8 cellular contexts compared by ENCODE assay signal in the genomic region with DNA sequence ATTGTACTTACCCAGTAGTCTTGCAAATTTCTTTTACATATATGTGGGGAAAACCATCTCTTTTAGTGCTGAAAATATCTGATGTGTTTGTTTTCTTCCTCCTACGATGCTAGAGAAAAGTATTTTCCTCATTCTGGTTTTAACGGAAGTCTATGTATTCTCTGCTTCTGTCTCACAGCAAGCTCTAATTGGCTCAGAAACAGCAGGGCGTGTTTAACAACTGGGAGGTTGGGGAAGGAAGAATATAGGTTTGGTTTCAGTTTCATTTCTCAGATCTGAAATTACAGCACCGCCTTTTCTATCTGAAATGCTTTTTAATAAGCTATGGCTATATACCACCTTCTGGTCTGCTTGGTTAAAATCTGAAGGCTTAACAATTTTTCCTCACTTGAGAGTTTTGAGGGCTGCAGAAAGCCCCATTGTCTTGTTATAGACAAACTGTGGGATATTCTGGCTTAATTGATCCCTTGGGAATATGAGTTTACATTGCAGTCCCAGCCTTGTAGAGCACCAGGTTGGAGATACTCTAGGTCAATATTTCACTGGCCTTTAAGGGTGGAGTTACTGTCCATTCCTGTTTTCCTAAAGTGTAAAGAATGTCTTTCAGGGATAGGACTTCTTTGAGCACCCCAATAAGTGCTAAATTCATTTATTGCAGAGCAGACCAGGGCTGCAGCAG. TPM values are rescaled to one million over a fixed set of nuclear protein-coding genes. Genes with fewer than 3 reads are reported as not detected.
DNase-seq lines count a peak whose midpoint lies in the region; ATAC-seq and TF ChIP-seq lines count a peak whose summit lies in the region.

SAMD9 (minus strand) TSS at position 128 of the 679 bp plus-strand sequence. CDS start 11,882 bp downstream, outside the sequence.

- no peaks in the 10 kb centered on the region for H3K36me3 ChIP-seq in right lobe of liver

- peak; percentile 100 for ATAC-seq in GM18868 (IDR thresholded peaks at IDR 0.05; ENCODE audit: unreplicated experiment)
- ATAC-seq in HG03060 (IDR thresholded peaks at IDR 0.05; ENCODE audit: low read depth, unreplicated experiment) = peak; percentile 99
- peak; percentile 99 for ATAC-seq in right lobe of liver

- H3K27ac ChIP-seq in right lobe of liver = peak within 1 kb of the TSS; percentile 69 to 80 (median 71)

- TF ChIP-seq POLR2A in right lobe of liver (IDR thresholded peaks at IDR 0.05) = peak; percentile 27

- DNase-seq in AG04449 (ENCODE audit: low read depth, low spot score) (peak; percentile 40), NCI-H2081 (lab: John Stamatoyannopoulos, UW) (peak; percentile 79 to 93), T-helper 9 cell (peak; percentile 33), right lobe of liver (peak in 1 of 3 donors; percentile 70)
- peak; percentile 80 for DNase-seq in central memory CD4-positive, alpha-beta T cell
- DNase-seq in stimulated activated CD8-positive, alpha-beta memory T cell treated with anti-CD3 and anti-CD28 coated beads, Interleukin-15, amount 100 ng/mL, for 1 hour (ENCODE audit: low read depth) = peak; percentile 23

- POLR2A ChIA-PET in AG04449 (lab: Yijun Ruan, JAX) = no interaction called here

- H3K27me3 ChIP-seq in right lobe of liver = no peaks in the 10 kb centered on the region

- peaks cover 0 to 6% (median 2%) of the 10 kb centered on the region in 4 donors for H3K4me1 ChIP-seq in right lobe of liver

- CTCF ChIA-PET in AG04449 (lab: Yijun Ruan, JAX) = interaction anchor here (1.5 to 1.6 kb wide), 2 partner anchors 19 to 112 kb away, joined by 3 read pairs; no protein-coding TSS in a partner anchor

- TF ChIP-seq CTCF in AG04449 (IDR thresholded peaks at IDR 0.05; ENCODE audit: insufficient read depth, low read length, missing control alignments) = no peak
- no peak for TF ChIP-seq CTCF in right lobe of liver (IDR thresholded peaks at IDR 0.05)

- peak within 1 kb of the TSS; percentile 46 for H3K4me3 ChIP-seq in AG04449 (ENCODE audit: low read depth, low read length)
- H3K4me3 ChIP-seq in right lobe of liver = peak within 1 kb of the TSS; percentile 38 to 55 (median 47)

- intact Hi-C loops in right lobe of liver (cut with DNase I) = no loop called here

- no peaks in the 10 kb centered on the region for H3K9me3 ChIP-seq in right lobe of liver

- 2% methylated on average over 4 of the region's 4 CpGs for WGBS in right lobe of liver (ENCODE audit: insufficient coverage, low coverage, low lambda C conversion rate, missing lambda C conversion rate)

RNA-seq across cellular contexts. Expression of gene SAMD9, which starts in this region (rescaled TPM):
- total RNA-seq in right lobe of liver = 1 to 10 TPM; 1.4 to 3.5 (median 2.8) TPM
